14 cellular contexts compared by ENCODE assay signal in the genomic region with DNA sequence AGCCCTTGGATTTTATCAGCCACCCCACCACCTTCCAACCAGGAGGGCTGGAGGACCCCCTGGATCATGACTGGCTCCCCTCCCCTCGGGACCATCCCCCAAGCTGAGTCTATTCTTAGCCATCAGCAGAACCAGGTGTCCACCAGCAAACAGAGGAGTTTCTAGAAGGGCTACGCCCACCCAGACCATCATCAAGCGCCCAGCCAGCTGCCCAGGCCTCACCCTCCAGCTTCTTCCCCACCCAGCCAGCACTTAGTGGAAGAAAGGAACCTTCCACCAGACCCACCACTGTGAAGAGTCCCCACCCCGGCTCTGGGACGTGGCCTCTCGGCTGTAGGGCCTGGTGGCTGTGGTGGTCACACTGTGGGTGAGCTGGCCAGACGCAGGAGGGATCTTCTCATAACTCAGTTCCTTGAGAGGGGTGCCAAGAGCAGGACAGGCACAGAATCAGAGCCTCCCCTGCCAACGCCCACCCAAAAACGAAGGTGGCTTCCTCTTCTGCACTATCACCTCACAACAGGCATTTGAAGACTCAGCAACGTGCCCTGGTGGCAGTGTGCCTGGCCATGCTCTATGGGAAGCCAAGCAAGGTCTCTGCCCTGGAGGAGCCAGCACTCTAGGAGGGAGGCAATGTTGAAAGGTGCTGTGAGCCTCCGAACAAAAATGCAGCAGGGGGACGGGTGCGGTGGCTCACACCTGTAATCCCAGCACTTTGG. TPM values are rescaled to one million over a fixed set of nuclear protein-coding genes. Genes with fewer than 3 reads are reported as not detected.
DNase-seq lines count a peak whose midpoint lies in the region; ATAC-seq, FAIRE-seq and TF ChIP-seq lines count a peak whose summit lies in the region.
"Had no signal": no experiment of that assay in that cellular context is flagged by ENCODE, and none has a peak within 500 bp of the region (broad histone marks: within the 10 kb centered on the region; RNA-seq: fewer than 3 reads in every experiment).

No MANE protein-coding gene starts in this region.

- H3K79me2 ChIP-seq in fibroblast of lung (ENCODE audit: control insufficient read depth, insufficient read depth, low read length) (peaks cover 3% of the 10 kb centered on the region), osteoblast (ENCODE audit: insufficient read depth, low read length) (peaks cover 52% of the 10 kb centered on the region)

- H3K4me3 ChIP-seq in right atrium auricular region: no peak overlapping the region
- peak overlapping the region in 1 of 4 experiments; percentile 35 for H3K4me3 ChIP-seq in fibroblast of lung (replicated peaks in 1 of 4; ENCODE audit: control extremely low read depth in 1 of 4, insufficient read depth in 1 of 4, low read depth in 3 of 4, low read length in 4 of 4)
- no peak overlapping the region for H3K4me3 ChIP-seq in osteoblast (ENCODE audit: insufficient read depth, low read length)
- H3K4me3 ChIP-seq: lung had no signal

- H3K36me3 ChIP-seq in right atrium auricular region (no peaks in the 10 kb centered on the region), fibroblast of lung (ENCODE audit: control insufficient read depth, insufficient read depth, low read length) (no peaks in the 10 kb centered on the region), osteoblast (ENCODE audit: insufficient read depth, low read length) (no peaks in the 10 kb centered on the region)

- DNase-seq in right atrium auricular region (ENCODE audit: low spot score) (no peak), left cardiac atrium (no peak), fibroblast of lung (ENCODE audit: low read depth in 2 of 2) (no peak), osteoblast (ENCODE audit: insufficient read length, low spot score, missing footprints) (peak; percentile 80), midbrain (lab: John Stamatoyannopoulos, UW) (no peak), NCI-H2029 treated with DMSO at 0.1 percent for 48 hours (lab: John Stamatoyannopoulos, UW) (no peak), HTR-8/SVneo (ENCODE audit: insufficient read length, low spot score) (no peak), AG08396 (ENCODE audit: low spot score) (no peak)
- DNase-seq: NCI-H82, T-helper 2 cell had no signal

- H3K9me3 ChIP-seq in right atrium auricular region: no peaks in the 10 kb centered on the region
- H3K9me3 ChIP-seq in fibroblast of lung (ENCODE audit: control insufficient read depth, insufficient read depth, low read depth, low read length): no peaks in the 10 kb centered on the region
- H3K9me3 ChIP-seq in osteoblast (ENCODE audit: low read depth, low read length): no peaks in the 10 kb centered on the region

- H4K20me1 ChIP-seq in fibroblast of lung (ENCODE audit: control insufficient read depth, extremely low read depth, insufficient read depth, low read length): no peaks in the 10 kb centered on the region
- H4K20me1 ChIP-seq in osteoblast (ENCODE audit: insufficient read depth, low read length): peaks cover 10% of the 10 kb centered on the region

- H3K27me3 ChIP-seq in right atrium auricular region (no peaks in the 10 kb centered on the region), fibroblast of lung (ENCODE audit: control insufficient read depth, insufficient read depth, low read length) (no peaks in the 10 kb centered on the region), osteoblast (ENCODE audit: insufficient read depth, low read length) (no peaks in the 10 kb centered on the region)

- intact Hi-C loops in left cardiac atrium (cut with DNase I): no loop called here

- H3K9ac ChIP-seq in fibroblast of lung (ENCODE audit: insufficient read depth, low read length): no peak overlapping the region

- H3K4me2 ChIP-seq in fibroblast of lung (ENCODE audit: extremely low read depth, insufficient read depth, low read length): no peak overlapping the region
- peak overlapping the region; percentile 71 for H3K4me2 ChIP-seq in osteoblast (ENCODE audit: insufficient read depth, low read length)

- H3K4me1 ChIP-seq in right atrium auricular region (peaks cover 0 to 43% of the 10 kb centered on the region in 2 donors), fibroblast of lung (ENCODE audit: control insufficient read depth, extremely low read depth, insufficient read depth, low read length) (peaks cover 31% of the 10 kb centered on the region), osteoblast (ENCODE audit: insufficient read depth, low read length) (peaks cover 50% of the 10 kb centered on the region)

- no peak overlapping the region for H2AFZ ChIP-seq in fibroblast of lung (ENCODE audit: low read length)
- H2AFZ ChIP-seq in osteoblast (ENCODE audit: low read length): no peak overlapping the region

- H3K27ac ChIP-seq in right atrium auricular region (peak overlapping the region; percentile 71 to 80), fibroblast of lung (ENCODE audit: insufficient read depth, low read length) (peak overlapping the region; percentile 72), osteoblast (ENCODE audit: low read depth, low read length) (peak overlapping the region; percentile 86)

- TF ChIP-seq CTCF in right atrium auricular region (IDR thresholded peaks at IDR 0.05): no peak
- TF ChIP-seq CTCF in fibroblast of lung (conservative IDR thresholded peaks at IDR 0.05 in 1 of 2, IDR thresholded peaks at IDR 0.05 in 1 of 2; ENCODE audit: low read depth in 1 of 2, low read length in 2 of 2): no peak
- no peak for TF ChIP-seq CTCF in osteoblast (IDR thresholded peaks at IDR 0.05; ENCODE audit: extremely low read depth, low read depth, low read length)

- FAIRE-seq in HTR-8/SVneo (lab: Jason Lieb, UNC): no peak
- FAIRE-seq: G401.6, H54 had no signal

- ATAC-seq in left cardiac atrium: no peak
- ATAC-seq: stimulated activated naive CD8-positive, alpha-beta T cell treated with anti-CD3 and anti-CD28 coated beads, Interleukin-15, Interleukin-2, amounts not matched to agents 100 U/mL and 50 U/mL, for 24 hours had no signal

RNA-seq across cellular contexts. Expression of gene BIN1, which starts 19.0 kb away (rescaled TPM):
- total RNA-seq in right atrium auricular region (10 to 100 TPM in 1 of 2 donors, 1 to 10 TPM in 1; 7.6 to 15.3 TPM), left cardiac atrium (10 to 100 TPM; 16.2 to 23.6 TPM), fibroblast of lung (68.7 and 119 TPM in 2 replicates), osteoblast (83.7 and 85.4 TPM in 2 replicates)
- polyA plus RNA-seq in fibroblast of lung: 17.3 and 18.8 TPM in 2 replicates
- 26.5 and 33.6 TPM in 2 replicates for polyA plus RNA-seq in fibroblast of lung (2012)
- 29.7 and 34.4 TPM in 2 replicates for polyA minus RNA-seq in fibroblast of lung (ENCODE audit: low replicate concordance)
